ENCODE assay signal across 15 cellular contexts in the genomic region with DNA sequence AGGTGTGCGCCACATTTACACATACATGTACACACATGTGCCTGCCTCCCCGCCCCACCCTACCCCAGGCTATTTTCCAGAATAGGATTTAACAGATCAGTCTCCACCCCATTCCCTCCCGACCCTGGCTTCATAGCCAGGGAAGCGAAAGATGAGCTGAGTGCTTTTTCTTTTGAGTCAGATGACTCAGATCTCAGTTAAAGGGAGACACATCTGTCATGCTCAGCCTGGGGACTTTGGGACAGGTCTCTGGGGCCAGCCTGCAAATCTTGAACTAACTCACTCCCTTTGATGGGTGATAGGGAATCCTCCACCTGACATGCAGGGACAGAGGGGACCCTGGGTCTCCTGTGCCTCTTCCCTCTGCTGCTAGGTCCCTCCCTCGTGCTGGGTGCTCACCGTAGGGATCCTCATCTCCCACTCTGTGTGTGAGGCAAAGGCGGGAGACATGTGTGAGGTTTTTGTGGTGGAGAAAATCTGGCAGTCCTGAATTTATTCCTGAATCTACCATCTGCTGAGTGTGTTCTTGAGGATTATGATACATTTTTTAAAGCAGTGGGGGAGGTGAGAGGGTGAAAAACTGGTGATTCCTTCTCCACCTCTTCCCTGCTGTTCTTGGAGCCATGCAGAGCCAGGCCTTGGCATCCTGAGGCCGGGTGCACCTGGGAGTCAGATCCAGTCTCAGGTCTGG. TPM values are rescaled to one million over a fixed set of nuclear protein-coding genes. Genes with fewer than 3 reads are reported as not detected.
DNase-seq lines count a peak whose midpoint lies in the region; ATAC-seq and TF ChIP-seq lines count a peak whose summit lies in the region.
"Had no signal": no experiment of that assay in that cellular context is flagged by ENCODE, and none has a peak within 500 bp of the region (broad histone marks: within the 10 kb centered on the region; RNA-seq: fewer than 3 reads in every experiment).

No MANE protein-coding gene starts in this region.

- peaks cover 6% of the 10 kb centered on the region for H3K9me3 Mint-ChIP-seq in type B pancreatic cell
- H3K9me3 Mint-ChIP-seq: CD4-positive, alpha-beta memory T cell had no signal

- H3K4me3 ChIP-seq in esophagus (ENCODE audit: low read depth in 1 of 2, low read length in 2 of 2), result no peak overlapping the region
- H3K4me3 ChIP-seq: A549, ascending aorta, prostate gland had no signal

- peak overlapping the region; percentile 38 to 51 for H3K27ac ChIP-seq in esophagus (ENCODE audit: low read depth in 2 of 2, low read length in 1 of 2)
- H3K27ac ChIP-seq: A549, ascending aorta, prostate gland had no signal

- H3K9me3 ChIP-seq in esophagus (ENCODE audit: control insufficient read depth in 2 of 2, insufficient read depth in 1 of 2, low read depth in 1 of 2, low read length in 1 of 2), result no peaks in the 10 kb centered on the region
- H3K9me3 ChIP-seq: A549, ascending aorta, prostate gland had no signal

- H3K27me3 Mint-ChIP-seq in type B pancreatic cell, result peaks cover 65% of the 10 kb centered on the region

- TF ChIP-seq CTCF in type B pancreatic cell (conservative IDR thresholded peaks at IDR 0.05), result no peak

- no peaks in the 10 kb centered on the region for H3K36me3 Mint-ChIP-seq in type B pancreatic cell
- H3K36me3 Mint-ChIP-seq: CD4-positive, alpha-beta memory T cell had no signal

- H3K4me1 Mint-ChIP-seq in type B pancreatic cell (ENCODE audit: unreplicated experiment), result peaks cover 18% of the 10 kb centered on the region
- H3K4me1 Mint-ChIP-seq: CD4-positive, alpha-beta memory T cell had no signal

- DNase-seq in NCI-H345 (lab: John Stamatoyannopoulos, UW) (peak; percentile 37), NCI-H345 treated with DMSO at 0.1 percent for 48 hours (lab: John Stamatoyannopoulos, UW; ENCODE audit: unreplicated experiment) (no peak), NCI-H524 (lab: John Stamatoyannopoulos, UW) (peak; percentile 83 to 96), type B pancreatic cell (ENCODE audit: extremely low spot score, unreplicated experiment) (peak; percentile 48), globus pallidus (ENCODE audit: low spot score) (no peak), NCI-H1436 treated with DMSO at 0.1 percent for 48 hours (lab: John Stamatoyannopoulos, UW) (no peak)
- DNase-seq: activated effector memory CD4-positive, alpha-beta T cell treated with anti-CD3 and anti-CD28 coated beads, Interleukin-2, amount 50 U/mL, for 16 hours; CD4-positive, alpha-beta memory T cell had no signal

- no peak for ATAC-seq in GM21786 (IDR thresholded peaks at IDR 0.05; ENCODE audit: unreplicated experiment)

- no peak overlapping the region for H3K4me3 Mint-ChIP-seq in type B pancreatic cell
- H3K4me3 Mint-ChIP-seq: CD4-positive, alpha-beta memory T cell had no signal

- no peak overlapping the region for H3K27ac Mint-ChIP-seq in type B pancreatic cell
- H3K27ac Mint-ChIP-seq: CD4-positive, alpha-beta memory T cell had no signal

- H3K36me3 ChIP-seq in esophagus (ENCODE audit: control insufficient read depth in 2 of 2, insufficient read depth in 2 of 2, low read length in 1 of 2), result no peaks in the 10 kb centered on the region
- H3K36me3 ChIP-seq: ascending aorta, prostate gland had no signal

- H3K4me1 ChIP-seq in esophagus (ENCODE audit: control insufficient read depth in 2 of 2, insufficient read depth in 2 of 2, low read length in 1 of 2), result peaks cover 0 to 24% of the 10 kb centered on the region in 2 donors
- H3K4me1 ChIP-seq: prostate gland had no signal

- no peaks in the 10 kb centered on the region for H3K27me3 ChIP-seq in esophagus (ENCODE audit: control insufficient read depth in 1 of 2, insufficient read depth in 2 of 2, low read length in 2 of 2)
- H3K27me3 ChIP-seq: ascending aorta had no signal

- WGBS in esophagus, 2 donors, result 40 to 53% methylated on average over 8 of the region's 8 CpGs

RNA-seq across cellular contexts. Expression of a gene that starts 37.6 kb away (rescaled TPM):
- under 1 TPM in 1 of 2 donors, not detected in 1; 0.02 TPM for polyA plus RNA-seq in esophagus
- 3.7 TPM in 1 of 2 replicates, not detected in the other for total RNA-seq in type B pancreatic cell (ENCODE audit: low replicate concordance)
- total RNA-seq: ascending aorta; CD4-positive, alpha-beta memory T cell; HT-29; liver; prostate gland had no signal
- polyA plus RNA-seq: A549; CD4-positive, alpha-beta memory T cell; liver had no signal

RNA-seq across cellular contexts. Expression of a gene that starts 46.0 kb away (rescaled TPM):
- under 1 TPM; 0.02 to 0.18 TPM for polyA plus RNA-seq in esophagus
- not detected in 2 replicates for total RNA-seq in type B pancreatic cell (ENCODE audit: low replicate concordance)
- total RNA-seq: ascending aorta, HT-29, prostate gland had no signal
- polyA plus RNA-seq: A549; CD4-positive, alpha-beta memory T cell had no signal

RNA-seq across cellular contexts. Expression of a gene that starts 51.0 kb away (rescaled TPM):
- polyA plus RNA-seq in esophagus, result under 1 TPM; 0.04 to 0.20 TPM
- total RNA-seq in type B pancreatic cell (ENCODE audit: low replicate concordance), result not detected in 2 replicates
- total RNA-seq: ascending aorta; CD4-positive, alpha-beta memory T cell; HT-29; prostate gland had no signal
- polyA plus RNA-seq: A549; CD4-positive, alpha-beta memory T cell; liver had no signal

Comparison
In these comparisons a context has a peak if more than half of its experiments do, and no peak if none do; other contexts are left out.
1. DNase-seq: peak in NCI-H345 (single experiment), NCI-H524 (2 of 2) and type B pancreatic cell (single experiment); none in NCI-H345 treated with DMSO at 0.1 percent for 48 hours (single experiment), globus pallidus (single experiment) and NCI-H1436 treated with DMSO at 0.1 percent for 48 hours (single experiment).